In the genomic region with DNA sequence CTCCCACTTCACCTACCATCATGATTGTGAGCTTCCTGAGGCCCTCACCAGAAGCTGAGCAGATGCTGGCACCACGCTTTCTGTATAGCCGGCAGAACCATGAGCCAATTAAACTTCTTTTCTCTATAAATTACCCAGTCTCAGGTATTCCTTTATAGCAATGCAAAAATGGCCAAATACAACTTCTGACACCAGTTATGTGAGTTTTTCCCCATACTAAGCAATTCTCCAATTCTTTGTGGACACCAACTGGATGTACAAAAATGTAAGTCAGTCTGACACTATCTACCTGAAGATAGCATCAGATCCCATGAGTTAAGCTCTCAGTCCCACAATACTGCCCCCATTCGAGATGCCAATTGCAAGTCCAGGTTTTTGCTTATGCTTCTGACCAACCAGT, we compare ENCODE assay signal across 32 cellular contexts.
"Had no signal": no experiment of that assay in that cellular context is flagged by ENCODE, and none has a peak within 500 bp of the region (broad histone marks: within the 10 kb centered on the region; RNA-seq: fewer than 3 reads in every experiment).

No MANE protein-coding gene starts in this region.

- H3K4me1 ChIP-seq: adrenal gland, ascending aorta, body of pancreas, breast epithelium had no signal

- ATAC-seq: activated naive CD4-positive, alpha-beta T cell treated with anti-CD3 and anti-CD28 coated beads, Interleukin-2, amount 50 U/mL, for 72 hours; activated naive CD8-positive, alpha-beta T cell treated with anti-CD3 and anti-CD28 coated beads, Interleukin-2, amount 50 U/mL, for 24 hours; activated T-cell treated with anti-CD3 and anti-CD28 coated beads, Interleukin-2, amount 50 U/mL, for 4 hours; activated T-cell treated with anti-CD3 and anti-CD28 coated beads, Interleukin-2, amount 50 U/mL, for 72 hours; activated T-helper 17 cell treated with anti-CD3 and anti-CD28 coated beads, Interleukin-2, amount 50 U/mL, for 72 hours; body of pancreas had no signal

- H3K9me3 ChIP-seq: adrenal gland, ascending aorta, body of pancreas, breast epithelium had no signal

- H3K4me3 ChIP-seq: adrenal gland, ascending aorta, body of pancreas, breast epithelium, cardiac muscle cell had no signal

- H3K36me3 ChIP-seq: adrenal gland, brain microvascular endothelial cell, breast epithelium, cardiac muscle cell had no signal

- DNase-seq: activated effector memory CD4-positive, alpha-beta T cell treated with anti-CD3 and anti-CD28 coated beads, Interleukin-2, amount 50 U/mL, for 16 hours; activated effector memory CD4-positive, alpha-beta T cell treated with Interleukin-2 at 50 U/mL for 16 hours; activated gamma-delta T cell; activated gamma-delta T cell treated with Interleukin-2 at 50 U/mL for 16 hours; activated naive CD4-positive, alpha-beta T cell; activated naive CD4-positive, alpha-beta T cell treated with anti-CD3 and anti-CD28 coated beads for 36 hours; activated naive CD4-positive, alpha-beta T cell treated with anti-CD3 and anti-CD28 coated beads, Interleukin-2, amount 10 ng/mL, durations not matched to agents 7 days and 5 days; activated naive CD4-positive, alpha-beta T cell treated with anti-CD3 and anti-CD28 coated beads, Interleukin-2, amount 50 U/mL, for 16 hours; activated naive CD4-positive, alpha-beta T cell treated with Interleukin-2 at 50 U/mL for 16 hours; activated naive CD8-positive, alpha-beta T cell treated with anti-CD3 and anti-CD28 coated beads for 36 hours; activated naive CD8-positive, alpha-beta T cell treated with anti-CD3 and anti-CD28 coated beads, Interleukin-2, amount 10 ng/mL, durations not matched to agents 7 days and 5 days; activated naive CD8-positive, alpha-beta T cell treated with anti-CD3 and anti-CD28 coated beads, Interleukin-2, amount 50 U/mL, for 24 hours; activated T-cell treated with anti-CD3 and anti-CD28 coated beads, Interleukin-2, amount 50 U/mL, for 1 hour; activated T-cell treated with anti-CD3 and anti-CD28 coated beads, Interleukin-2, amount 50 U/mL, for 24 hours; activated T-cell treated with anti-CD3 and anti-CD28 coated beads, Interleukin-2, amount 50 U/mL, for 4 hours; activated T-cell treated with anti-CD3 and anti-CD28 coated beads, Interleukin-2, amount 50 U/mL, for 48 hours; activated T-cell treated with anti-CD3 and anti-CD28 coated beads, Interleukin-2, amount 50 U/mL, for 72 hours; adrenal gland; amniotic stem cell; amygdala; anterior cingulate cortex; aorta; body of pancreas; brain microvascular endothelial cell; caudate nucleus; central memory CD4-positive, alpha-beta T cell; cerebellar nuclear complex had no signal

- H3K27ac ChIP-seq: adrenal gland, ascending aorta, body of pancreas, brain microvascular endothelial cell, breast epithelium, cardiac muscle cell had no signal

- H3K27me3 ChIP-seq: adrenal gland, ascending aorta, body of pancreas, brain microvascular endothelial cell, breast epithelium, cardiac muscle cell had no signal
